ENCODE assay signal across 1 cellular context in genomic region chr5:134594336-134594735, GRCh38.
TF ChIP-seq lines count a peak whose summit lies in the region.

No MANE protein-coding gene starts in this region.

TF ChIP-seq in HepG2, 621 proteins besides CTCF, POLR2A, EP300 and RAD21 (continued from another document):
- no peak for TF ChIP-seq MXD1 (CRISPR knock-in tag; IDR thresholded peaks at IDR 0.05)
- no peak for TF ChIP-seq AHR (CRISPR knock-in tag; IDR thresholded peaks at IDR 0.05)
- peak; percentile 67 for TF ChIP-seq CEBPB (IDR thresholded peaks at IDR 0.05; ENCODE audit: borderline replicate concordance, low read depth, low read length)
- no peak for TF ChIP-seq ZNF646 (CRISPR knock-in tag; IDR thresholded peaks at IDR 0.05)
- no peak for TF ChIP-seq ZNF660 (CRISPR knock-in tag; IDR thresholded peaks at IDR 0.05; ENCODE audit: borderline replicate concordance, low read depth)
- TF ChIP-seq ZBTB21 (CRISPR knock-in tag; IDR thresholded peaks at IDR 0.05) = 0 out of 2 replicates have a peak, but pooled peaks have one; percentile 43
- TF ChIP-seq GLI4 (CRISPR knock-in tag; IDR thresholded peaks at IDR 0.05; ENCODE audit: borderline replicate concordance) = no peak
- no peak for TF ChIP-seq HNF1B (CRISPR knock-in tag; IDR thresholded peaks at IDR 0.05)
